ENCODE assay signal across 25 cellular contexts in the genomic region with DNA sequence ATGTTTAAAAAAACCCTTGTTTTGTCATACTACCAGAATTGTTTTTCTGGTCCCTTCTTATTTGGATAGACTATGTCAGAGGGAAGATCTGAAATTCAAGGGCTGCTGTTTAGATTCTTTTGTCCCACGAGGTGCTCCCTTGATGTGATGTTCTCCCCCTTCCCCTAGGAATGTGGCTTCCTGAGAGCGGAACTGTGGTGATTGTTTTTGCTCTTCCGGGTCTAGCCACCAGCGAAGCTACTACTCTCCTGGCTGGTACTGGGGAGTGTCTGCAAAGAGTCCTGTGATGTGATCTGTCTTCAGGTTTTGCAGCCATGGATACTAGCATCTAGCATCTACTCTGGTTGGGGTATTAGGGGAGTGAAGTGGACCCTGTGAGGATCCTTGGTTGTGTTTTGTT.
"Had no signal": no experiment of that assay in that cellular context is flagged by ENCODE, and none has a peak within 500 bp of the region (broad histone marks: within the 10 kb centered on the region; RNA-seq: fewer than 3 reads in every experiment).

No MANE protein-coding gene starts in this region.

- ATAC-seq: mucosa of descending colon; naive thymus-derived CD4-positive, alpha-beta T cell; natural killer cell treated with Interleukin-12 subunit alpha and Interleukin-12 subunit beta and Interleukin-15 and Interleukin-18, amount 100 ng/mL, for 72 hours; right lobe of liver; stimulated activated memory B cell treated with anti-CD40 and anti-IgM and Interleukin-4, amounts not matched to agents 10 μg/mL and 1 μg/mL and 100 μg/mL, for 72 hours; stimulated activated naive CD8-positive, alpha-beta T cell treated with anti-CD3 and anti-CD28 coated beads, Interleukin-15, amount 100 ng/mL, for 72 hours had no signal

- H3K27ac ChIP-seq: left ventricle myocardium inferior, ovary, right atrium auricular region, right lobe of liver, tibial nerve, uterus had no signal

- H3K27ac Mint-ChIP-seq: immature natural killer cell; naive thymus-derived CD4-positive, alpha-beta T cell; natural killer cell treated with Interleukin-12 subunit alpha and Interleukin-12 subunit beta and Interleukin-15 and Interleukin-18, amount 100 ng/mL, for 72 hours; progenitor cell of endocrine pancreas; stimulated activated memory B cell treated with anti-CD40 and anti-IgM and Interleukin-4, amounts not matched to agents 10 μg/mL and 1 μg/mL and 100 μg/mL, for 72 hours; stimulated activated naive CD8-positive, alpha-beta T cell treated with anti-CD3 and anti-CD28 coated beads, Interleukin-15, amount 100 ng/mL, for 72 hours; type B pancreatic cell had no signal

- H3K4me1 ChIP-seq: left ventricle myocardium inferior, right atrium auricular region, right lobe of liver, tibial nerve, uterus had no signal

- H3K27me3 ChIP-seq: ovary, right atrium auricular region, right lobe of liver, tibial nerve, uterus had no signal

- DNase-seq: hippocampal formation; immature natural killer cell; kidney; left ventricle myocardium inferior; midbrain; mucosa of descending colon; naive thymus-derived CD4-positive, alpha-beta T cell; ovary; right lobe of liver; stimulated activated CD4-positive, alpha-beta T cell treated with anti-CD3 and anti-CD28 coated beads, Interleukin-1b, Interleukin-23, amount 100 ng/mL, for 48 hours; stimulated activated CD4-positive, alpha-beta T cell treated with anti-CD3 and anti-CD28 coated beads, Interleukin-2, amount 100 ng/mL, for 48 hours; stimulated activated CD4-positive, alpha-beta T cell treated with anti-CD3 and anti-CD28 coated beads, Interleukin-4, amount 100 ng/mL, for 4 hours; stimulated activated CD8-positive, alpha-beta memory T cell treated with anti-CD3 and anti-CD28 coated beads, Interleukin-4, amount 100 ng/mL, for 48 hours; stimulated activated naive CD4-positive, alpha-beta T cell treated with Interleukin-2 at 50 U/mL for 16 hours; stimulated activated naive CD8-positive, alpha-beta T cell treated with anti-CD3 and anti-CD28 coated beads, Interleukin-15, amount 100 ng/mL, for 72 hours; substantia nigra; uterus had no signal

- H3K4me3 Mint-ChIP-seq: immature natural killer cell; naive thymus-derived CD4-positive, alpha-beta T cell; natural killer cell treated with Interleukin-12 subunit alpha and Interleukin-12 subunit beta and Interleukin-15 and Interleukin-18, amount 100 ng/mL, for 72 hours; stimulated activated memory B cell treated with anti-CD40 and anti-IgM and Interleukin-4, amounts not matched to agents 10 μg/mL and 1 μg/mL and 100 μg/mL, for 72 hours; stimulated activated naive CD8-positive, alpha-beta T cell treated with anti-CD3 and anti-CD28 coated beads, Interleukin-15, amount 100 ng/mL, for 72 hours; type B pancreatic cell had no signal

- H3K9me3 Mint-ChIP-seq: stimulated activated memory B cell treated with anti-CD40 and anti-IgM and Interleukin-4, amounts not matched to agents 10 μg/mL and 1 μg/mL and 100 μg/mL, for 72 hours; stimulated activated naive CD8-positive, alpha-beta T cell treated with anti-CD3 and anti-CD28 coated beads, Interleukin-15, amount 100 ng/mL, for 72 hours; type B pancreatic cell had no signal

- H3K36me3 ChIP-seq: left ventricle myocardium inferior, ovary, right atrium auricular region, right lobe of liver, tibial nerve, uterus had no signal

- H3K4me1 Mint-ChIP-seq: immature natural killer cell; naive thymus-derived CD4-positive, alpha-beta T cell; stimulated activated memory B cell treated with anti-CD40 and anti-IgM and Interleukin-4, amounts not matched to agents 10 μg/mL and 1 μg/mL and 100 μg/mL, for 72 hours; stimulated activated naive CD8-positive, alpha-beta T cell treated with anti-CD3 and anti-CD28 coated beads, Interleukin-15, amount 100 ng/mL, for 72 hours had no signal

- H3K27me3 Mint-ChIP-seq: naive thymus-derived CD4-positive, alpha-beta T cell; natural killer cell treated with Interleukin-12 subunit alpha and Interleukin-12 subunit beta and Interleukin-15 and Interleukin-18, amount 100 ng/mL, for 72 hours; progenitor cell of endocrine pancreas; stimulated activated memory B cell treated with anti-CD40 and anti-IgM and Interleukin-4, amounts not matched to agents 10 μg/mL and 1 μg/mL and 100 μg/mL, for 72 hours; stimulated activated naive CD8-positive, alpha-beta T cell treated with anti-CD3 and anti-CD28 coated beads, Interleukin-15, amount 100 ng/mL, for 72 hours; type B pancreatic cell had no signal

- H3K4me3 ChIP-seq: left ventricle myocardium inferior, lung, mucosa of descending colon, ovary, right atrium auricular region, right lobe of liver, smooth muscle cell, tibial nerve, uterus had no signal

- H3K36me3 Mint-ChIP-seq: immature natural killer cell; naive thymus-derived CD4-positive, alpha-beta T cell; natural killer cell treated with Interleukin-12 subunit alpha and Interleukin-12 subunit beta and Interleukin-15 and Interleukin-18, amount 100 ng/mL, for 72 hours; stimulated activated memory B cell treated with anti-CD40 and anti-IgM and Interleukin-4, amounts not matched to agents 10 μg/mL and 1 μg/mL and 100 μg/mL, for 72 hours; type B pancreatic cell had no signal

- H3K4me2 ChIP-seq: smooth muscle cell had no signal
